ENCODE assay signal across 25 cellular contexts in the genomic region with DNA sequence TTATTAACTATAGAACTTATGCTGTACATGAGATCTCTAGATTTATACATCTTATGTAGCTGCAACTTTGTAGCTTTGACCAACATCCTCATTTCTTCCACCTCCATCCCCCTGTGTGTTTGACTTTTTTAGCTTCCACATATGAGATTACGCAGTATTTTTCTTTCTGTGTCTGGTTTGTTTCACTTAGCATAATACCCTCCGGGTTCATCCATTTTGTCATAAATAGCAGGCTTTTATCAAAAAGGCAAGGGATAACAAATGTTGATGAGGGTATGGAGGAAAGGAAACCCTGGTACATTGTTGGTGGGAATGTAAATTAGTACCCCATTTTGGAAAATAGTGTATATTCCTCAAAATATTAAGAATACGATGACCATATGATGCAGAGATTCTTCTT.
"Had no signal": no experiment of that assay in that cellular context is flagged by ENCODE, and none has a peak within 500 bp of the region (broad histone marks: within the 10 kb centered on the region; RNA-seq: fewer than 3 reads in every experiment).

No MANE protein-coding gene starts in this region.

- H3K4me3 ChIP-seq: colonic mucosa, coronary artery, dorsolateral prefrontal cortex, esophagus muscularis mucosa, esophagus squamous epithelium, gastrocnemius medialis, gastroesophageal sphincter, heart left ventricle, heart right ventricle had no signal

- H3K27me3 ChIP-seq: colonic mucosa, esophagus squamous epithelium, foreskin keratinocyte, gastrocnemius medialis, gastroesophageal sphincter had no signal

- H3K27me3 Mint-ChIP-seq: dendritic cell treated with granulocyte-macrophage colony-stimulating factor and Interleukin-4, amounts not matched to agents 40 ng/mL and 50 ng/mL, for 4 days had no signal

- ATAC-seq: effector memory CD8-positive, alpha-beta T cell; esophagus mucosa; foreskin keratinocyte; gastrocnemius medialis; gastroesophageal sphincter; heart left ventricle; heart right ventricle had no signal

- H3K4me1 ChIP-seq: colonic mucosa, esophagus muscularis mucosa, esophagus squamous epithelium, foreskin keratinocyte, gastrocnemius medialis, gastroesophageal sphincter, heart left ventricle, heart right ventricle had no signal

- H3K36me3 ChIP-seq: colonic mucosa, esophagus squamous epithelium, gastrocnemius medialis, gastroesophageal sphincter had no signal

- H3K27ac ChIP-seq: colonic mucosa, coronary artery, dorsolateral prefrontal cortex, epithelial cell of prostate, esophagus muscularis mucosa, esophagus squamous epithelium, foreskin keratinocyte, gastrocnemius medialis, gastroesophageal sphincter, heart left ventricle, heart right ventricle had no signal

- DNase-seq: colonic mucosa; cortex of kidney; dermis blood vessel endothelial cell; dorsolateral prefrontal cortex; effector CD4-positive, alpha-beta T cell; effector CD8-positive, alpha-beta T cell; effector memory CD4-positive, alpha-beta T cell; effector memory CD8-positive, alpha-beta T cell; endodermal cell; erythroblast; esophagus squamous epithelium; foreskin fibroblast; foreskin keratinocyte; foreskin melanocyte; gastrocnemius medialis; glutamatergic neuron; head of caudate nucleus; heart left ventricle; heart right ventricle had no signal

- H3K9me3 ChIP-seq: colonic mucosa, esophagus muscularis mucosa, esophagus squamous epithelium, gastrocnemius medialis, gastroesophageal sphincter, heart right ventricle had no signal

- H3K27ac Mint-ChIP-seq: dendritic cell treated with granulocyte-macrophage colony-stimulating factor and Interleukin-4, amounts not matched to agents 40 ng/mL and 50 ng/mL, for 4 days; effector memory CD8-positive, alpha-beta T cell; endodermal cell had no signal

- H3K9me3 Mint-ChIP-seq: dendritic cell treated with granulocyte-macrophage colony-stimulating factor and Interleukin-4, amounts not matched to agents 40 ng/mL and 50 ng/mL, for 4 days; effector memory CD8-positive, alpha-beta T cell had no signal

- H3K4me3 Mint-ChIP-seq: dendritic cell treated with granulocyte-macrophage colony-stimulating factor and Interleukin-4, amounts not matched to agents 40 ng/mL and 50 ng/mL, for 4 days; effector memory CD8-positive, alpha-beta T cell; endodermal cell had no signal
